ENCODE assay signal across 1 cellular context in genomic region chr5:178417391-178417811, GRCh38.
TF ChIP-seq lines count a peak whose summit lies in the region.

No MANE protein-coding gene starts in this region.

TF ChIP-seq in K562, 482 proteins besides CTCF, POLR2A, EP300 and RAD21 (continued from another document and continues in another):
- no peak for TF ChIP-seq STAT6 (CRISPR knock-in tag; IDR thresholded peaks at IDR 0.05)
- TF ChIP-seq BCLAF1 (IDR thresholded peaks at IDR 0.05; ENCODE audit: borderline replicate concordance in 1 of 2, control insufficient read depth in 1 of 2, low read depth in 2 of 2, low read length in 1 of 2): no peak
- TF ChIP-seq NCOA4 (IDR thresholded peaks at IDR 0.05; ENCODE audit: partially characterized antibody): no peak
- no peak for TF ChIP-seq CBFB (CRISPR knock-in tag; IDR thresholded peaks at IDR 0.05)
- TF ChIP-seq HDAC2 (IDR thresholded peaks at IDR 0.05): peak; percentile 91
- TF ChIP-seq POLR2H (tag; IDR thresholded peaks at IDR 0.05; ENCODE audit: low read depth): no peak
- no peak for TF ChIP-seq ZNF121 (CRISPR knock-in tag; conservative IDR thresholded peaks at IDR 0.05)
- peak; percentile 53 for TF ChIP-seq CXXC5 (CRISPR knock-in tag; IDR thresholded peaks at IDR 0.05)
- TF ChIP-seq, protein P1, sequence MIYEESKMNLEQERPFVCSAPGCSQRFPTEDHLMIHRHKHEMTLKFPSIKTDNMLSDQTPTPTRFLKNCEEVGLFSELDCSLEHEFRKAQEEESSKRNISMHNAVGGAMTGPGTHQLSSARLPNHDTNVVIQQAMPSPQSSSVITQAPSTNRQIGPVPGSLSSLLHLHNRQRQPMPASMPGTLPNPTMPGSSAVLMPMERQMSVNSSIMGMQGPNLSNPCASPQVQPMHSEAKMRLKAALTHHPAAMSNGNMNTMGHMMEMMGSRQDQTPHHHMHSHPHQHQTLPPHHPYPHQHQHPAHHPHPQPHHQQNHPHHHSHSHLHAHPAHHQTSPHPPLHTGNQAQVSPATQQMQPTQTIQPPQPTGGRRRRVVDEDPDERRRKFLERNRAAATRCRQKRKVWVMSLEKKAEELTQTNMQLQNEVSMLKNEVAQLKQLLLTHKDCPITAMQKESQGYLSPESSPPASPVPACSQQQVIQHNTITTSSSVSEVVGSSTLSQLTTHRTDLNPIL (CRISPR knock-in tag; IDR thresholded peaks at IDR 0.05): no peak
- TF ChIP-seq THRA (IDR thresholded peaks at IDR 0.05): no peak
- no peak for TF ChIP-seq DNMT1 (IDR thresholded peaks at IDR 0.05)
- no peak for TF ChIP-seq ZBTB1 (CRISPR knock-in tag; IDR thresholded peaks at IDR 0.05; ENCODE audit: borderline replicate concordance, low read depth)
- TF ChIP-seq, protein P2, sequence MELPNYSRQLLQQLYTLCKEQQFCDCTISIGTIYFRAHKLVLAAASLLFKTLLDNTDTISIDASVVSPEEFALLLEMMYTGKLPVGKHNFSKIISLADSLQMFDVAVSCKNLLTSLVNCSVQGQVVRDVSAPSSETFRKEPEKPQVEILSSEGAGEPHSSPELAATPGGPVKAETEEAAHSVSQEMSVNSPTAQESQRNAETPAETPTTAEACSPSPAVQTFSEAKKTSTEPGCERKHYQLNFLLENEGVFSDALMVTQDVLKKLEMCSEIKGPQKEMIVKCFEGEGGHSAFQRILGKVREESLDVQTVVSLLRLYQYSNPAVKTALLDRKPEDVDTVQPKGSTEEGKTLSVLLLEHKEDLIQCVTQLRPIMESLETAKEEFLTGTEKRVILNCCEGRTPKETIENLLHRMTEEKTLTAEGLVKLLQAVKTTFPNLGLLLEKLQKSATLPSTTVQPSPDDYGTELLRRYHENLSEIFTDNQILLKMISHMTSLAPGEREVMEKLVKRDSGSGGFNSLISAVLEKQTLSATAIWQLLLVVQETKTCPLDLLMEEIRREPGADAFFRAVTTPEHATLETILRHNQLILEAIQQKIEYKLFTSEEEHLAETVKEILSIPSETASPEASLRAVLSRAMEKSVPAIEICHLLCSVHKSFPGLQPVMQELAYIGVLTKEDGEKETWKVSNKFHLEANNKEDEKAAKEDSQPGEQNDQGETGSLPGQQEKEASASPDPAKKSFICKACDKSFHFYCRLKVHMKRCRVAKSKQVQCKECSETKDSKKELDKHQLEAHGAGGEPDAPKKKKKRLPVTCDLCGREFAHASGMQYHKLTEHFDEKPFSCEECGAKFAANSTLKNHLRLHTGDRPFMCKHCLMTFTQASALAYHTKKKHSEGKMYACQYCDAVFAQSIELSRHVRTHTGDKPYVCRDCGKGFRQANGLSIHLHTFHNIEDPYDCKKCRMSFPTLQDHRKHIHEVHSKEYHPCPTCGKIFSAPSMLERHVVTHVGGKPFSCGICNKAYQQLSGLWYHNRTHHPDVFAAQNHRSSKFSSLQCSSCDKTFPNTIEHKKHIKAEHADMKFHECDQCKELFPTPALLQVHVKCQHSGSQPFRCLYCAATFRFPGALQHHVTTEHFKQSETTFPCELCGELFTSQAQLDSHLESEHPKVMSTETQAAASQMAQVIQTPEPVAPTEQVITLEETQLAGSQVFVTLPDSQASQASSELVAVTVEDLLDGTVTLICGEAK (IDR thresholded peaks at IDR 0.05): no peak
- TF ChIP-seq, protein P2 (CRISPR knock-in tag; IDR thresholded peaks at IDR 0.05): no peak
- TF ChIP-seq, protein P3, sequence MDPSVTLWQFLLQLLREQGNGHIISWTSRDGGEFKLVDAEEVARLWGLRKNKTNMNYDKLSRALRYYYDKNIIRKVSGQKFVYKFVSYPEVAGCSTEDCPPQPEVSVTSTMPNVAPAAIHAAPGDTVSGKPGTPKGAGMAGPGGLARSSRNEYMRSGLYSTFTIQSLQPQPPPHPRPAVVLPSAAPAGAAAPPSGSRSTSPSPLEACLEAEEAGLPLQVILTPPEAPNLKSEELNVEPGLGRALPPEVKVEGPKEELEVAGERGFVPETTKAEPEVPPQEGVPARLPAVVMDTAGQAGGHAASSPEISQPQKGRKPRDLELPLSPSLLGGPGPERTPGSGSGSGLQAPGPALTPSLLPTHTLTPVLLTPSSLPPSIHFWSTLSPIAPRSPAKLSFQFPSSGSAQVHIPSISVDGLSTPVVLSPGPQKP (CRISPR knock-in tag; IDR thresholded peaks at IDR 0.05): no peak
- no peak for TF ChIP-seq HDAC6 (IDR thresholded peaks at IDR 0.05; ENCODE audit: low read depth, low read length)
- no peak for TF ChIP-seq ZNF280B (CRISPR knock-in tag; IDR thresholded peaks at IDR 0.05)
- TF ChIP-seq HMG20A (CRISPR knock-in tag; conservative IDR thresholded peaks at IDR 0.05): no peak
- peak; percentile 71 for TF ChIP-seq HDAC3 (IDR thresholded peaks at IDR 0.05; ENCODE audit: borderline replicate concordance, partially characterized antibody)
- peak; percentile 78 to 90; a peak in 3 of 4 replicates for TF ChIP-seq TEAD1 (CRISPR knock-in tag; IDR thresholded peaks at IDR 0.05)
- TF ChIP-seq JUN (IDR thresholded peaks at IDR 0.05; ENCODE audit: borderline replicate concordance, low read depth, low read length): 0 out of 2 replicates have a peak, but pooled peaks have one; percentile 4
- no peak for TF ChIP-seq JUN (CRISPR knock-in tag; IDR thresholded peaks at IDR 0.05; ENCODE audit: borderline replicate concordance)
- TF ChIP-seq GTF2B (IDR thresholded peaks at IDR 0.05; ENCODE audit: extremely low read depth, insufficient read length): no peak
- peak; percentile 56 to 86; a peak in 3 of 4 replicates for TF ChIP-seq TRIM24 (IDR thresholded peaks at IDR 0.05)
- no peak for TF ChIP-seq CHCHD3 (CRISPR knock-in tag; IDR thresholded peaks at IDR 0.05)
- no peak for TF ChIP-seq ZBTB26 (CRISPR knock-in tag; IDR thresholded peaks at IDR 0.05)
- TF ChIP-seq CBX3 (IDR thresholded peaks at IDR 0.05; ENCODE audit: borderline replicate concordance in 1 of 2, low read length in 2 of 2): no peak
- TF ChIP-seq CEBPB (tag; IDR thresholded peaks at IDR 0.05): no peak
- TF ChIP-seq HES1 (IDR thresholded peaks at IDR 0.05; ENCODE audit: low read depth): peak; percentile 92
